Comparison of ENCODE assay signal across 1 cellular context in the genomic region with DNA sequence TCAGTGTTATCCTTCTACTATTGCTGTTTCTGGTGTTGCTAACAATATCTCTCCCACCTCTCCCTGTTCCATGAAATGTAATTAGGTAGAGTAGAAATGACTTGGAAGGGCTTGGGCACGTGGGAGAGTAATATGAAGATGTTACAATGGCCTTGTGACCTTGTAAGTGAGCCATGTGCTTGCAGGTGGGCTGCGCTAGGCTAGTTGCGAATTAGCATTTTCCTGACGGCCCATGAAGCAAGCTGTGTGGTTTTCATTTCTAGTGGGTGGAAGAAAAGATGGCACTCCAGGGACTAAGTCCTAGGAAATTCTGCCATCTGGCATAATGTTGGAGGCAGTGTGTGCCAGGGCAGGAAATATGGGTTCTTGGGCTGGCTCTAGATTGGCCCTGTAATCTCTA.
TF ChIP-seq lines count a peak whose summit lies in the region.

No MANE protein-coding gene starts in this region.

TF ChIP-seq in HEK293, 187 proteins besides CTCF, POLR2A, EP300 and RAD21 (continued from another document):
- TF ChIP-seq ZNF558 (tag by site-specific recombination; IDR thresholded peaks at IDR 0.05) (no peak), SALL2 (tag by site-specific recombination; IDR thresholded peaks at IDR 0.05; ENCODE audit: borderline replicate concordance) (no peak), ZSCAN30 (tag by site-specific recombination; IDR thresholded peaks at IDR 0.05) (no peak), REPIN1 (tag by site-specific recombination; IDR thresholded peaks at IDR 0.05; ENCODE audit: low read depth) (no peak), ZNF248 (tag by site-specific recombination; IDR thresholded peaks at IDR 0.05) (no peak), ZNF423 (tag by site-specific recombination; IDR thresholded peaks at IDR 0.05) (no peak), MZF1 (tag by site-specific recombination; IDR thresholded peaks at IDR 0.05; ENCODE audit: borderline replicate concordance) (no peak), EGR2 (tag by site-specific recombination; IDR thresholded peaks at IDR 0.05; ENCODE audit: low read depth) (peak; percentile 58), ZFHX2 (tag by site-specific recombination; conservative IDR thresholded peaks at IDR 0.05) (0 out of 2 replicates have a peak, but pooled peaks have one; percentile 10), ZBTB20 (tag by site-specific recombination; IDR thresholded peaks at IDR 0.05) (no peak)
- TF ChIP-seq, protein P1, sequence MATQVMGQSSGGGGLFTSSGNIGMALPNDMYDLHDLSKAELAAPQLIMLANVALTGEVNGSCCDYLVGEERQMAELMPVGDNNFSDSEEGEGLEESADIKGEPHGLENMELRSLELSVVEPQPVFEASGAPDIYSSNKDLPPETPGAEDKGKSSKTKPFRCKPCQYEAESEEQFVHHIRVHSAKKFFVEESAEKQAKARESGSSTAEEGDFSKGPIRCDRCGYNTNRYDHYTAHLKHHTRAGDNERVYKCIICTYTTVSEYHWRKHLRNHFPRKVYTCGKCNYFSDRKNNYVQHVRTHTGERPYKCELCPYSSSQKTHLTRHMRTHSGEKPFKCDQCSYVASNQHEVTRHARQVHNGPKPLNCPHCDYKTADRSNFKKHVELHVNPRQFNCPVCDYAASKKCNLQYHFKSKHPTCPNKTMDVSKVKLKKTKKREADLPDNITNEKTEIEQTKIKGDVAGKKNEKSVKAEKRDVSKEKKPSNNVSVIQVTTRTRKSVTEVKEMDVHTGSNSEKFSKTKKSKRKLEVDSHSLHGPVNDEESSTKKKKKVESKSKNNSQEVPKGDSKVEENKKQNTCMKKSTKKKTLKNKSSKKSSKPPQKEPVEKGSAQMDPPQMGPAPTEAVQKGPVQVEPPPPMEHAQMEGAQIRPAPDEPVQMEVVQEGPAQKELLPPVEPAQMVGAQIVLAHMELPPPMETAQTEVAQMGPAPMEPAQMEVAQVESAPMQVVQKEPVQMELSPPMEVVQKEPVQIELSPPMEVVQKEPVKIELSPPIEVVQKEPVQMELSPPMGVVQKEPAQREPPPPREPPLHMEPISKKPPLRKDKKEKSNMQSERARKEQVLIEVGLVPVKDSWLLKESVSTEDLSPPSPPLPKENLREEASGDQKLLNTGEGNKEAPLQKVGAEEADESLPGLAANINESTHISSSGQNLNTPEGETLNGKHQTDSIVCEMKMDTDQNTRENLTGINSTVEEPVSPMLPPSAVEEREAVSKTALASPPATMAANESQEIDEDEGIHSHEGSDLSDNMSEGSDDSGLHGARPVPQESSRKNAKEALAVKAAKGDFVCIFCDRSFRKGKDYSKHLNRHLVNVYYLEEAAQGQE (tag by site-specific recombination; IDR thresholded peaks at IDR 0.05) = no peak
